Comparison of ENCODE assay signal across 25 cellular contexts in the genomic region with DNA sequence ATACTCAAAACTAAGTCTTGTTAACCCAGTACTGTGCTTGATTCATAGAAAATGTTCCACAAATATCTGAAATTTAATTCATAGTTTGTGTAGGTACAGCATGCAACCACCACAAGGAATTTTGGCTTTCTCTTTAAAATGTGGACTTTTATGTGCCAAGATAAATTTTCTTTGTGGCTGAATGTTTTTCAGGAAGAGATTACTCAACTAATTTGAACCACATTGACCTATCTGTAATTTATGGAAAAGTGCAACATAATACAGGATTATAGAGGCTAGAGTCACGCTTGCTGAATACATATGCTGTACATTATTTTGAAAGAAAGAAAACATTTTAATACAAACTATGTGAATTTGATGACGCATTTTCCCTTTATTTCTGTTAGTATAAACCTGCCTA.
DNase-seq lines count a peak whose midpoint lies in the region; ATAC-seq and TF ChIP-seq lines count a peak whose summit lies in the region.
"Had no signal": no experiment of that assay in that cellular context is flagged by ENCODE, and none has a peak within 500 bp of the region (broad histone marks: within the 10 kb centered on the region; RNA-seq: fewer than 3 reads in every experiment).

No MANE protein-coding gene starts in this region.

- POLR2A ChIA-PET in A673 (lab: Charles Lee; ENCODE audit: low non-redundant PET) = no interaction called here

- no peaks in the 10 kb centered on the region for H3K27me3 ChIP-seq in A673 (replicated peaks; ENCODE audit: insufficient read depth, low read depth, low read length, poor library complexity)
- H3K27me3 ChIP-seq: colonic mucosa, esophagus muscularis mucosa, testis had no signal

- H3K4me1 ChIP-seq in A673 (ENCODE audit: insufficient read depth, low read length, poor library complexity, severe bottlenecking) = peaks cover 16% of the 10 kb centered on the region
- H3K4me1 ChIP-seq: colonic mucosa, esophagus muscularis mucosa, testis had no signal

- intact Hi-C loops in A673 (cut with micrococcal nuclease; ENCODE audit: unreplicated experiment) = no loop called here

- BruUV-seq in A673 (replicated peaks; lab: Mats Ljungman, UMichigan) = no TSS peak

- no peak overlapping the region for H3K4me3 ChIP-seq in A673 (ENCODE audit: low read depth, low read length, poor library complexity, severe bottlenecking)
- H3K4me3 ChIP-seq: colonic mucosa, esophagus muscularis mucosa, HAP-1, SK-N-MC, testis had no signal

- DNase-seq in A673 (ENCODE audit: low spot score) = peak; percentile 51
- DNase-seq in HCEC 1CT = peak; percentile 1
- peak; percentile 25 for DNase-seq in astrocyte of the hippocampus (ENCODE audit: low read depth, low spot score)
- DNase-seq in fibroblast of peridontal ligament (ENCODE audit: extremely low read depth) = peak; percentile 79
- no peak for DNase-seq in NCI-H748 treated with DMSO at 0.1 percent for 48 hours (lab: John Stamatoyannopoulos, UW)
- DNase-seq in stimulated activated CD4-positive, alpha-beta T cell treated with anti-CD3 and anti-CD28 coated beads, Interleukin-15, amount 100 ng/mL, for 24 hours = no peak
- DNase-seq in activated effector memory CD4-positive, alpha-beta T cell treated with Interleukin-2 at 50 U/mL for 16 hours = no peak
- DNase-seq: 8988T; activated CD4-positive, alpha-beta T cell treated with anti-CD3 and anti-CD28 coated beads for 4 hours; activated naive CD4-positive, alpha-beta T cell; activated T-cell treated with anti-CD3 and anti-CD28 coated beads, Interleukin-2, amount 50 U/mL, for 4 hours; colonic mucosa; DMS153; glutamatergic neuron; natural killer cell; NCI-H1436; NCI-H446; occipital lobe; stimulated activated naive CD4-positive, alpha-beta T cell treated with Interleukin-2 at 50 U/mL for 16 hours; testis had no signal

- CTCF ChIA-PET in A673 (lab: Charles Lee) = no interaction called here

- H3K27ac ChIP-seq in A673 (ENCODE audit: low read depth, low read length, poor library complexity, severe bottlenecking) = peak overlapping the region; percentile 17
- H3K27ac ChIP-seq: colonic mucosa, esophagus muscularis mucosa, RWPE1, SK-N-MC, testis had no signal

- no peaks in the 10 kb centered on the region for H3K36me3 ChIP-seq in A673 (ENCODE audit: insufficient read depth, low read length, poor library complexity, severe bottlenecking)
- H3K36me3 ChIP-seq: colonic mucosa, esophagus muscularis mucosa, HAP-1 had no signal

- no peak for ATAC-seq in GM21825 (IDR thresholded peaks at IDR 0.05; ENCODE audit: unreplicated experiment)
- ATAC-seq: activated T-cell treated with anti-CD3 and anti-CD28 coated beads, Interleukin-2, amount 50 U/mL, for 4 hours; natural killer cell had no signal

- H3K9me3 ChIP-seq in A673 (ENCODE audit: low read depth, low read length, poor library complexity, severe bottlenecking) = no peaks in the 10 kb centered on the region
- H3K9me3 ChIP-seq: colonic mucosa, esophagus muscularis mucosa, HAP-1, testis had no signal

- TF ChIP-seq CTCF in A673 (conservative IDR thresholded peaks at IDR 0.05; ENCODE audit: low read depth, low read length) = no peak

Comparison
In these comparisons a context has a peak if more than half of its experiments do, and no peak if none do; other contexts are left out.
1. DNase-seq: peak in A673 (single experiment), HCEC 1CT (single experiment), astrocyte of the hippocampus (single experiment) and fibroblast of peridontal ligament (single experiment); none in NCI-H748 treated with DMSO at 0.1 percent for 48 hours (single experiment), stimulated activated CD4-positive, alpha-beta T cell treated with anti-CD3 and anti-CD28 coated beads, Interleukin-15, amount 100 ng/mL, for 24 hours (single experiment) and activated effector memory CD4-positive, alpha-beta T cell treated with Interleukin-2 at 50 U/mL for 16 hours (single experiment).